1 cellular context compared by ENCODE assay signal in the genomic region with DNA sequence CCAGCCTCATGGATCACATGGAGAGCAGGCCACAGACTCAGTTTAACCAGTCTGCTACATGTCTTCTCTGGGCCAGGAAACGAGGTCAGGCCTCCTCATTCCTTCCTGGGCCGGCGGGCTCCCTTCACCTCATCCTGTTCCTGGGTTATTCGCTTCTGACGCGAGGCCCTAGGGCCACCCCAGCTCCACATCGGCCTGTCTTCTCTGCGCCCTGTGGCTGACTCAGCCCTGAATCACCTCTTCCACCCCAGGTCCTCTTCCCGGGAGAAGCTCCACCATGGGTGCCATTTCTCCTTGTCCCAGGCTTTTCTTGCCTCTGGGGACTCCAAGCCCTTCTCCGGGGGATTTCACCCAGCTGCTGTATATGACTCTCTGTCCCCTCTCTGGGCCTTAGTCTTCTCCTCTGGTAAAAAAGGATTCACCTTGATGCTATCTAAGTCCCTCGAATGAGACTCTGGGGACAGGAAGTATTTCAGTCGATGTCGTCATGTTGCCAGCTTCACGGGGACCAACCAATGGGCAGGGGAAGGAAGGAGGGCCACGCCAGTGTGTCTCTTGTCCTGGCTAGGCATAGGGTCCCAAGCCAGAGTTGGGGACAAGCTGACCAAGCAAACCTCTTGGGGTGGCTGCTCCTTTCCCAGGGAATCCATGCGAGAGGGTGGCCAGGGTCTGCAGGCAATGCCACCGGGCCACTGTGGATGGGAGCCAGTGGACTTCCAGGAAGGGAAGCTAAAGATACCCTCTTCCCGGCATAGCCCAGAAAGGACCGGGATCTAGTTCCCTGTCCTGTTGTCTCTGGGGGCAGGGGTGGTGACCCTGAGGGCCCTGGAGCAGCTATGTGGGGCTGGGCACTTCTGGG.
A peak's percentile ranks its signal among the peaks of the same experiment; 100 is the strongest.
TF ChIP-seq lines count a peak whose summit lies in the region.

No MANE protein-coding gene starts in this region.

TF ChIP-seq in K562, 482 proteins besides CTCF, POLR2A, EP300 and RAD21 (continued from another document and continues in another):
- TF ChIP-seq, protein P1, sequence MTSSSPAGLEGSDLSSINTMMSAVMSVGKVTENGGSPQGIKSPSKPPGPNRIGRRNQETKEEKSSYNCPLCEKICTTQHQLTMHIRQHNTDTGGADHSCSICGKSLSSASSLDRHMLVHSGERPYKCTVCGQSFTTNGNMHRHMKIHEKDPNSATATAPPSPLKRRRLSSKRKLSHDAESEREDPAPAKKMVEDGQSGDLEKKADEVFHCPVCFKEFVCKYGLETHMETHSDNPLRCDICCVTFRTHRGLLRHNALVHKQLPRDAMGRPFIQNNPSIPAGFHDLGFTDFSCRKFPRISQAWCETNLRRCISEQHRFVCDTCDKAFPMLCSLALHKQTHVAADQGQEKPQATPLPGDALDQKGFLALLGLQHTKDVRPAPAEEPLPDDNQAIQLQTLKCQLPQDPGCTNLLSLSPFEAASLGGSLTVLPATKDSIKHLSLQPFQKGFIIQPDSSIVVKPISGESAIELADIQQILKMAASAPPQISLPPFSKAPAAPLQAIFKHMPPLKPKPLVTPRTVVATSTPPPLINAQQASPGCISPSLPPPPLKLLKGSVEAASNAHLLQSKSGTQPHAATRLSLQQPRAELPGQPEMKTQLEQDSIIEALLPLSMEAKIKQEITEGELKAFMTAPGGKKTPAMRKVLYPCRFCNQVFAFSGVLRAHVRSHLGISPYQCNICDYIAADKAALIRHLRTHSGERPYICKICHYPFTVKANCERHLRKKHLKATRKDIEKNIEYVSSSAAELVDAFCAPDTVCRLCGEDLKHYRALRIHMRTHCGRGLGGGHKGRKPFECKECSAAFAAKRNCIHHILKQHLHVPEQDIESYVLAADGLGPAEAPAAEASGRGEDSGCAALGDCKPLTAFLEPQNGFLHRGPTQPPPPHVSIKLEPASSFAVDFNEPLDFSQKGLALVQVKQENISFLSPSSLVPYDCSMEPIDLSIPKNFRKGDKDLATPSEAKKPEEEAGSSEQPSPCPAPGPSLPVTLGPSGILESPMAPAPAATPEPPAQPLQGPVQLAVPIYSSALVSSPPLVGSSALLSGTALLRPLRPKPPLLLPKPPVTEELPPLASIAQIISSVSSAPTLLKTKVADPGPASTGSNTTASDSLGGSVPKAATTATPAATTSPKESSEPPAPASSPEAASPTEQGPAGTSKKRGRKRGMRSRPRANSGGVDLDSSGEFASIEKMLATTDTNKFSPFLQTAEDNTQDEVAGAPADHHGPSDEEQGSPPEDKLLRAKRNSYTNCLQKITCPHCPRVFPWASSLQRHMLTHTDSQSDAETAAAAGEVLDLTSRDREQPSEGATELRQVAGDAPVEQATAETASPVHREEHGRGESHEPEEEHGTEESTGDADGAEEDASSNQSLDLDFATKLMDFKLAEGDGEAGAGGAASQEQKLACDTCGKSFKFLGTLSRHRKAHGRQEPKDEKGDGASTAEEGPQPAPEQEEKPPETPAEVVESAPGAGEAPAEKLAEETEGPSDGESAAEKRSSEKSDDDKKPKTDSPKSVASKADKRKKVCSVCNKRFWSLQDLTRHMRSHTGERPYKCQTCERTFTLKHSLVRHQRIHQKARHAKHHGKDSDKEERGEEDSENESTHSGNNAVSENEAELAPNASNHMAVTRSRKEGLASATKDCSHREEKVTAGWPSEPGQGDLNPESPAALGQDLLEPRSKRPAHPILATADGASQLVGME (CRISPR knock-in tag; IDR thresholded peaks at IDR 0.05): peak; percentile 80; the same call in 1 of the 2 replicates
- TF ChIP-seq MYNN (IDR thresholded peaks at IDR 0.05) (no peak), MYNN (CRISPR knock-in tag; IDR thresholded peaks at IDR 0.05) (no peak), BCL6 (CRISPR knock-in tag; IDR thresholded peaks at IDR 0.05) (no peak), KDM1A (IDR thresholded peaks at IDR 0.05) (no peak), TCF3 (CRISPR knock-in tag; IDR thresholded peaks at IDR 0.05) (no peak), TAF7 (tag; IDR thresholded peaks at IDR 0.05) (no peak), ELF1 (tag; IDR thresholded peaks at IDR 0.05) (peak; percentile 22; the same call in 1 of the 2 replicates), HIVEP1 (CRISPR knock-in tag; IDR thresholded peaks at IDR 0.05) (peak; percentile 29; the same call in 1 of the 2 replicates), GABPB2 (CRISPR knock-in tag; conservative IDR thresholded peaks at IDR 0.05) (no peak; the same call in 1 of the 2 replicates), BRD4 (IDR thresholded peaks at IDR 0.05) (no peak), ETS2 (tag; IDR thresholded peaks at IDR 0.05; ENCODE audit: borderline replicate concordance, poor library complexity, severe bottlenecking) (no peak), POLR2AphosphoS2 (IDR thresholded peaks at IDR 0.05; ENCODE audit: low read length) (no peak), NCOA1 (IDR thresholded peaks at IDR 0.05; ENCODE audit: low read depth) (no peak), BMI1 (IDR thresholded peaks at IDR 0.05; ENCODE audit: low read length) (no peak), ZBED1 (IDR thresholded peaks at IDR 0.05) (no peak), L3MBTL2 (IDR thresholded peaks at IDR 0.05) (peak; percentile 37; the same call in 1 of the 2 replicates), ZNF324 (CRISPR knock-in tag; IDR thresholded peaks at IDR 0.05) (no peak), NUFIP1 (IDR thresholded peaks at IDR 0.05; ENCODE audit: partially characterized antibody) (no peak), OTX1 (CRISPR knock-in tag; IDR thresholded peaks at IDR 0.05) (no peak), SP1 (CRISPR knock-in tag; IDR thresholded peaks at IDR 0.05) (no peak), ELF4 (CRISPR knock-in tag; IDR thresholded peaks at IDR 0.05) (peak; percentile 79; the same call in 1 of the 2 replicates), ZNF212 (CRISPR knock-in tag; IDR thresholded peaks at IDR 0.05) (no peak; the same call in 1 of the 2 replicates)
- TF ChIP-seq, protein P2, sequence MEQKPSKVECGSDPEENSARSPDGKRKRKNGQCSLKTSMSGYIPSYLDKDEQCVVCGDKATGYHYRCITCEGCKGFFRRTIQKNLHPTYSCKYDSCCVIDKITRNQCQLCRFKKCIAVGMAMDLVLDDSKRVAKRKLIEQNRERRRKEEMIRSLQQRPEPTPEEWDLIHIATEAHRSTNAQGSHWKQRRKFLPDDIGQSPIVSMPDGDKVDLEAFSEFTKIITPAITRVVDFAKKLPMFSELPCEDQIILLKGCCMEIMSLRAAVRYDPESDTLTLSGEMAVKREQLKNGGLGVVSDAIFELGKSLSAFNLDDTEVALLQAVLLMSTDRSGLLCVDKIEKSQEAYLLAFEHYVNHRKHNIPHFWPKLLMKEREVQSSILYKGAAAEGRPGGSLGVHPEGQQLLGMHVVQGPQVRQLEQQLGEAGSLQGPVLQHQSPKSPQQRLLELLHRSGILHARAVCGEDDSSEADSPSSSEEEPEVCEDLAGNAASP (IDR thresholded peaks at IDR 0.05): no peak
- TF ChIP-seq, protein P3, sequence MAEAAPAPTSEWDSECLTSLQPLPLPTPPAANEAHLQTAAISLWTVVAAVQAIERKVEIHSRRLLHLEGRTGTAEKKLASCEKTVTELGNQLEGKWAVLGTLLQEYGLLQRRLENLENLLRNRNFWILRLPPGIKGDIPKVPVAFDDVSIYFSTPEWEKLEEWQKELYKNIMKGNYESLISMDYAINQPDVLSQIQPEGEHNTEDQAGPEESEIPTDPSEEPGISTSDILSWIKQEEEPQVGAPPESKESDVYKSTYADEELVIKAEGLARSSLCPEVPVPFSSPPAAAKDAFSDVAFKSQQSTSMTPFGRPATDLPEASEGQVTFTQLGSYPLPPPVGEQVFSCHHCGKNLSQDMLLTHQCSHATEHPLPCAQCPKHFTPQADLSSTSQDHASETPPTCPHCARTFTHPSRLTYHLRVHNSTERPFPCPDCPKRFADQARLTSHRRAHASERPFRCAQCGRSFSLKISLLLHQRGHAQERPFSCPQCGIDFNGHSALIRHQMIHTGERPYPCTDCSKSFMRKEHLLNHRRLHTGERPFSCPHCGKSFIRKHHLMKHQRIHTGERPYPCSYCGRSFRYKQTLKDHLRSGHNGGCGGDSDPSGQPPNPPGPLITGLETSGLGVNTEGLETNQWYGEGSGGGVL (CRISPR knock-in tag; IDR thresholded peaks at IDR 0.05): no peak
- TF ChIP-seq, protein P4, sequence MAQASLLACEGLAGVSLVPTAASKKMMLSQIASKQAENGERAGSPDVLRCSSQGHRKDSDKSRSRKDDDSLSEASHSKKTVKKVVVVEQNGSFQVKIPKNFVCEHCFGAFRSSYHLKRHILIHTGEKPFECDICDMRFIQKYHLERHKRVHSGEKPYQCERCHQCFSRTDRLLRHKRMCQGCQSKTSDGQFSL (CRISPR knock-in tag; IDR thresholded peaks at IDR 0.05): no peak
- TF ChIP-seq, protein P4 (tag; IDR thresholded peaks at IDR 0.05): no peak
- TF ChIP-seq, protein P5, sequence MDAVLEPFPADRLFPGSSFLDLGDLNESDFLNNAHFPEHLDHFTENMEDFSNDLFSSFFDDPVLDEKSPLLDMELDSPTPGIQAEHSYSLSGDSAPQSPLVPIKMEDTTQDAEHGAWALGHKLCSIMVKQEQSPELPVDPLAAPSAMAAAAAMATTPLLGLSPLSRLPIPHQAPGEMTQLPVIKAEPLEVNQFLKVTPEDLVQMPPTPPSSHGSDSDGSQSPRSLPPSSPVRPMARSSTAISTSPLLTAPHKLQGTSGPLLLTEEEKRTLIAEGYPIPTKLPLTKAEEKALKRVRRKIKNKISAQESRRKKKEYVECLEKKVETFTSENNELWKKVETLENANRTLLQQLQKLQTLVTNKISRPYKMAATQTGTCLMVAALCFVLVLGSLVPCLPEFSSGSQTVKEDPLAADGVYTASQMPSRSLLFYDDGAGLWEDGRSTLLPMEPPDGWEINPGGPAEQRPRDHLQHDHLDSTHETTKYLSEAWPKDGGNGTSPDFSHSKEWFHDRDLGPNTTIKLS (IDR thresholded peaks at IDR 0.05; ENCODE audit: borderline replicate concordance, low read depth): no peak
- TF ChIP-seq, protein P6, sequence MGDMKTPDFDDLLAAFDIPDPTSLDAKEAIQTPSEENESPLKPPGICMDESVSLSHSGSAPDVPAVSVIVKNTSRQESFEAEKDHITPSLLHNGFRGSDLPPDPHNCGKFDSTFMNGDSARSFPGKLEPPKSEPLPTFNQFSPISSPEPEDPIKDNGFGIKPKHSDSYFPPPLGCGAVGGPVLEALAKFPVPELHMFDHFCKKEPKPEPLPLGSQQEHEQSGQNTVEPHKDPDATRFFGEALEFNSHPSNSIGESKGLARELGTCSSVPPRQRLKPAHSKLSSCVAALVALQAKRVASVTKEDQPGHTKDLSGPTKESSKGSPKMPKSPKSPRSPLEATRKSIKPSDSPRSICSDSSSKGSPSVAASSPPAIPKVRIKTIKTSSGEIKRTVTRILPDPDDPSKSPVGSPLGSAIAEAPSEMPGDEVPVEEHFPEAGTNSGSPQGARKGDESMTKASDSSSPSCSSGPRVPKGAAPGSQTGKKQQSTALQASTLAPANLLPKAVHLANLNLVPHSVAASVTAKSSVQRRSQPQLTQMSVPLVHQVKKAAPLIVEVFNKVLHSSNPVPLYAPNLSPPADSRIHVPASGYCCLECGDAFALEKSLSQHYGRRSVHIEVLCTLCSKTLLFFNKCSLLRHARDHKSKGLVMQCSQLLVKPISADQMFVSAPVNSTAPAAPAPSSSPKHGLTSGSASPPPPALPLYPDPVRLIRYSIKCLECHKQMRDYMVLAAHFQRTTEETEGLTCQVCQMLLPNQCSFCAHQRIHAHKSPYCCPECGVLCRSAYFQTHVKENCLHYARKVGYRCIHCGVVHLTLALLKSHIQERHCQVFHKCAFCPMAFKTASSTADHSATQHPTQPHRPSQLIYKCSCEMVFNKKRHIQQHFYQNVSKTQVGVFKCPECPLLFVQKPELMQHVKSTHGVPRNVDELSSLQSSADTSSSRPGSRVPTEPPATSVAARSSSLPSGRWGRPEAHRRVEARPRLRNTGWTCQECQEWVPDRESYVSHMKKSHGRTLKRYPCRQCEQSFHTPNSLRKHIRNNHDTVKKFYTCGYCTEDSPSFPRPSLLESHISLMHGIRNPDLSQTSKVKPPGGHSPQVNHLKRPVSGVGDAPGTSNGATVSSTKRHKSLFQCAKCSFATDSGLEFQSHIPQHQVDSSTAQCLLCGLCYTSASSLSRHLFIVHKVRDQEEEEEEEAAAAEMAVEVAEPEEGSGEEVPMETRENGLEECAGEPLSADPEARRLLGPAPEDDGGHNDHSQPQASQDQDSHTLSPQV (IDR thresholded peaks at IDR 0.05): peak; percentile 68
- TF ChIP-seq, protein P7, sequence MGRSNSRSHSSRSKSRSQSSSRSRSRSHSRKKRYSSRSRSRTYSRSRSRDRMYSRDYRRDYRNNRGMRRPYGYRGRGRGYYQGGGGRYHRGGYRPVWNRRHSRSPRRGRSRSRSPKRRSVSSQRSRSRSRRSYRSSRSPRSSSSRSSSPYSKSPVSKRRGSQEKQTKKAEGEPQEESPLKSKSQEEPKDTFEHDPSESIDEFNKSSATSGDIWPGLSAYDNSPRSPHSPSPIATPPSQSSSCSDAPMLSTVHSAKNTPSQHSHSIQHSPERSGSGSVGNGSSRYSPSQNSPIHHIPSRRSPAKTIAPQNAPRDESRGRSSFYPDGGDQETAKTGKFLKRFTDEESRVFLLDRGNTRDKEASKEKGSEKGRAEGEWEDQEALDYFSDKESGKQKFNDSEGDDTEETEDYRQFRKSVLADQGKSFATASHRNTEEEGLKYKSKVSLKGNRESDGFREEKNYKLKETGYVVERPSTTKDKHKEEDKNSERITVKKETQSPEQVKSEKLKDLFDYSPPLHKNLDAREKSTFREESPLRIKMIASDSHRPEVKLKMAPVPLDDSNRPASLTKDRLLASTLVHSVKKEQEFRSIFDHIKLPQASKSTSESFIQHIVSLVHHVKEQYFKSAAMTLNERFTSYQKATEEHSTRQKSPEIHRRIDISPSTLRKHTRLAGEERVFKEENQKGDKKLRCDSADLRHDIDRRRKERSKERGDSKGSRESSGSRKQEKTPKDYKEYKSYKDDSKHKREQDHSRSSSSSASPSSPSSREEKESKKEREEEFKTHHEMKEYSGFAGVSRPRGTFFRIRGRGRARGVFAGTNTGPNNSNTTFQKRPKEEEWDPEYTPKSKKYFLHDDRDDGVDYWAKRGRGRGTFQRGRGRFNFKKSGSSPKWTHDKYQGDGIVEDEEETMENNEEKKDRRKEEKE (IDR thresholded peaks at IDR 0.05; ENCODE audit: borderline replicate concordance in 1 of 2, control insufficient read depth in 1 of 2, low read depth in 2 of 2, low read length in 1 of 2): no peak
- TF ChIP-seq, protein P8, sequence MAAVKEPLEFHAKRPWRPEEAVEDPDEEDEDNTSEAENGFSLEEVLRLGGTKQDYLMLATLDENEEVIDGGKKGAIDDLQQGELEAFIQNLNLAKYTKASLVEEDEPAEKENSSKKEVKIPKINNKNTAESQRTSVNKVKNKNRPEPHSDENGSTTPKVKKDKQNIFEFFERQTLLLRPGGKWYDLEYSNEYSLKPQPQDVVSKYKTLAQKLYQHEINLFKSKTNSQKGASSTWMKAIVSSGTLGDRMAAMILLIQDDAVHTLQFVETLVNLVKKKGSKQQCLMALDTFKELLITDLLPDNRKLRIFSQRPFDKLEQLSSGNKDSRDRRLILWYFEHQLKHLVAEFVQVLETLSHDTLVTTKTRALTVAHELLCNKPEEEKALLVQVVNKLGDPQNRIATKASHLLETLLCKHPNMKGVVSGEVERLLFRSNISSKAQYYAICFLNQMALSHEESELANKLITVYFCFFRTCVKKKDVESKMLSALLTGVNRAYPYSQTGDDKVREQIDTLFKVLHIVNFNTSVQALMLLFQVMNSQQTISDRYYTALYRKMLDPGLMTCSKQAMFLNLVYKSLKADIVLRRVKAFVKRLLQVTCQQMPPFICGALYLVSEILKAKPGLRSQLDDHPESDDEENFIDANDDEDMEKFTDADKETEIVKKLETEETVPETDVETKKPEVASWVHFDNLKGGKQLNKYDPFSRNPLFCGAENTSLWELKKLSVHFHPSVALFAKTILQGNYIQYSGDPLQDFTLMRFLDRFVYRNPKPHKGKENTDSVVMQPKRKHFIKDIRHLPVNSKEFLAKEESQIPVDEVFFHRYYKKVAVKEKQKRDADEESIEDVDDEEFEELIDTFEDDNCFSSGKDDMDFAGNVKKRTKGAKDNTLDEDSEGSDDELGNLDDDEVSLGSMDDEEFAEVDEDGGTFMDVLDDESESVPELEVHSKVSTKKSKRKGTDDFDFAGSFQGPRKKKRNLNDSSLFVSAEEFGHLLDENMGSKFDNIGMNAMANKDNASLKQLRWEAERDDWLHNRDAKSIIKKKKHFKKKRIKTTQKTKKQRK (IDR thresholded peaks at IDR 0.05; ENCODE audit: borderline replicate concordance, low read depth, low read length): no peak
